ENCODE assay signal across 22 cellular contexts in genomic region chr7:16080131-16080530, GRCh38.
DNase-seq lines count a peak whose midpoint lies in the region; ATAC-seq, FAIRE-seq and TF ChIP-seq lines count a peak whose summit lies in the region.
"Had no signal": no experiment of that assay in that cellular context is flagged by ENCODE, and none has a peak within 500 bp of the region (broad histone marks: within the 10 kb centered on the region; RNA-seq: fewer than 3 reads in every experiment).

No MANE protein-coding gene starts in this region.

- TF ChIP-seq POLR2A in H54 (IDR thresholded peaks at IDR 0.05; ENCODE audit: low read depth, low read length) (no peak), adrenal gland (IDR thresholded peaks at IDR 0.05) (no peak)

- no peaks in the 10 kb centered on the region for H3K36me3 ChIP-seq in adrenal gland (replicated peaks in 1 of 2)
- H3K36me3 ChIP-seq: BLaER1 treated with 17β-estradiol and CSF1 and Interleukin-3, amounts not matched to agents 10 nM and 100 nM; HAP-1 had no signal

- ATAC-seq in left colon (no peak), HG02623 (IDR thresholded peaks at IDR 0.05; ENCODE audit: unreplicated experiment) (no peak)

- DNase-seq in H54 (ENCODE audit: insufficient read length, low spot score): no peak
- DNase-seq in amniotic epithelial cell (ENCODE audit: low read depth): peak; percentile 70
- DNase-seq in epithelial cell of esophagus (ENCODE audit: low read depth): peak; percentile 49
- peak; percentile 26 for DNase-seq in iris pigment epithelial cell (ENCODE audit: low read depth)
- no peak for DNase-seq in adrenal gland
- no peak for DNase-seq in left colon
- DNase-seq in NCI-H524 treated with DMSO at 0.1 percent for 48 hours (lab: John Stamatoyannopoulos, UW): no peak
- DNase-seq: Calu3; CD4-positive, alpha-beta memory T cell; DMS153; GM23248; KG1; NCI-H1694; NCI-H2081; NCI-H2171; NCI-H526; RPMI8226; SHP77 treated with DMSO at 0.1 percent for 48 hours had no signal

- H3K4me1 ChIP-seq in adrenal gland (replicated peaks in 1 of 2): no peaks in the 10 kb centered on the region
- H3K4me1 ChIP-seq: BLaER1 treated with 17β-estradiol and CSF1 and Interleukin-3, amounts not matched to agents 10 nM and 100 nM had no signal

- no peaks in the 10 kb centered on the region for H3K27me3 ChIP-seq in adrenal gland
- H3K27me3 ChIP-seq: BLaER1 treated with 17β-estradiol and CSF1 and Interleukin-3, amounts not matched to agents 10 nM and 100 nM had no signal

- H3K4me3 ChIP-seq in epithelial cell of esophagus (ENCODE audit: low read length) (no peak overlapping the region), adrenal gland (no peak overlapping the region)
- H3K4me3 ChIP-seq: BLaER1 treated with 17β-estradiol and CSF1 and Interleukin-3, amounts not matched to agents 10 nM and 100 nM; GM23248; HAP-1 had no signal

- TF ChIP-seq CTCF in epithelial cell of esophagus (IDR thresholded peaks at IDR 0.05; ENCODE audit: insufficient read depth, low read depth, low read length, missing control alignments): no peak
- no peak for TF ChIP-seq CTCF in adrenal gland (IDR thresholded peaks at IDR 0.05)

- intact Hi-C loops in adrenal gland (cut with DNase I) (no loop called here), left colon (cut with DNase I, micrococcal nuclease) (no loop called here)

- no peak overlapping the region for H3K27ac ChIP-seq in adrenal gland
- H3K27ac ChIP-seq: BLaER1 treated with 17β-estradiol and CSF1 and Interleukin-3, amounts not matched to agents 10 nM and 100 nM; GM23248 had no signal

- 87 to 97% (median 90%) methylated on average over 2 of the region's 2 CpGs for WGBS in adrenal gland, 4 donors

- FAIRE-seq in H54 (lab: Jason Lieb, UNC): peak; percentile 38
- FAIRE-seq: GM12891 had no signal

- no peaks in the 10 kb centered on the region for H3K9me3 ChIP-seq in adrenal gland (replicated peaks in 1 of 3)
- H3K9me3 ChIP-seq: BLaER1 treated with 17β-estradiol and CSF1 and Interleukin-3, amounts not matched to agents 10 nM and 100 nM; HAP-1 had no signal

Comparison
In these comparisons a context has a peak if more than half of its experiments do, and no peak if none do; other contexts are left out.
1. DNase-seq: peak in amniotic epithelial cell (single experiment), epithelial cell of esophagus (single experiment) and iris pigment epithelial cell (single experiment); none in H54 (single experiment), adrenal gland (0 of 7), left colon (0 of 2) and NCI-H524 treated with DMSO at 0.1 percent for 48 hours (single experiment).